ENCODE assay signal across 10 cellular contexts in genomic region chr17:60372790-60373483, GRCh38. TPM values are rescaled to one million over a fixed set of nuclear protein-coding genes. Genes with fewer than 3 reads are reported as not detected.
DNase-seq lines count a peak whose midpoint lies in the region; ATAC-seq, FAIRE-seq and TF ChIP-seq lines count a peak whose summit lies in the region.
"Had no signal": no experiment of that assay in that cellular context is flagged by ENCODE, and none has a peak within 500 bp of the region (broad histone marks: within the 10 kb centered on the region; RNA-seq: fewer than 3 reads in every experiment).

No MANE protein-coding gene starts in this region.

- H3K27me3 ChIP-seq in HUES48 (ENCODE audit: control insufficient read depth, insufficient read depth, low read length) (no peaks in the 10 kb centered on the region), GM12878 (replicated peaks in 1 of 2; ENCODE audit: control insufficient read depth in 2 of 2, insufficient read depth in 2 of 2, low read length in 1 of 2) (no peaks in the 10 kb centered on the region)
- H3K27me3 ChIP-seq in naive thymus-derived CD4-positive, alpha-beta T cell (ENCODE audit: control insufficient read depth in 2 of 2, insufficient read depth in 2 of 2, low read length in 2 of 2), result no peaks in the 10 kb centered on the region

- intact Hi-C loops in GM12878 (cut with micrococcal nuclease; ENCODE audit: unreplicated experiment), result no loop called here
- intact Hi-C loops in naive thymus-derived CD4-positive, alpha-beta T cell (cut with micrococcal nuclease), result no loop called here
- intact Hi-C loops in Right ventricle myocardium superior (cut with DNase I), result no loop called here

- H3K27ac ChIP-seq in HUES48 (ENCODE audit: low read depth, low read length) (peak overlapping the region; percentile 28), GM12878 (ENCODE audit: control insufficient read depth, insufficient read depth) (no peak overlapping the region)
- no peak overlapping the region for H3K27ac ChIP-seq in naive thymus-derived CD4-positive, alpha-beta T cell (ENCODE audit: low read depth, low read length)

- ATAC-seq in GM12878, result peak; percentile 40; the same call in 2 of the 3 replicates
- ATAC-seq in naive thymus-derived CD4-positive, alpha-beta T cell, result peak; percentile 49
- no peak for ATAC-seq in GM18867 (IDR thresholded peaks at IDR 0.05; ENCODE audit: unreplicated experiment)
- no peak for ATAC-seq in Right ventricle myocardium superior (ENCODE audit: poor library complexity)

- peaks cover 4% of the 10 kb centered on the region for H3K79me2 ChIP-seq in GM12878 (ENCODE audit: control insufficient read depth, insufficient read depth, low read length)

- no peak for TF ChIP-seq EP300 in GM12878 (IDR thresholded peaks at IDR 0.05; ENCODE audit: borderline replicate concordance in 1 of 2, control insufficient read depth in 1 of 2, low read depth in 2 of 2, low read length in 2 of 2)

- POLR2A ChIA-PET in GM12878 (lab: Charles Lee), result interaction anchor here (0.6 to 1.1 kb wide), 5 partner anchors 14 to 125 kb away, joined by 3 to 6 read pairs (median 4); no protein-coding TSS in a partner anchor
- POLR2A ChIA-PET in naive thymus-derived CD4-positive, alpha-beta T cell (lab: Charles Lee), result interaction anchor here (0.7 kb wide), 1 partner anchor 561 kb away, joined by 4 read pairs; no protein-coding TSS in a partner anchor

- CTCF ChIA-PET in GM12878 (lab: Yijun Ruan, JAX), result no interaction called here
- CTCF ChIA-PET in naive thymus-derived CD4-positive, alpha-beta T cell (lab: Charles Lee), result no interaction called here

- H3K4me3 ChIP-seq in HUES48 (ENCODE audit: low read depth, low read length), result no peak overlapping the region
- no peak overlapping the region for H3K4me3 ChIP-seq in GM12878
- no peak overlapping the region for H3K4me3 ChIP-seq in naive thymus-derived CD4-positive, alpha-beta T cell (ENCODE audit: low read length)

- no peak overlapping the region for H2AFZ ChIP-seq in GM12878 (ENCODE audit: control insufficient read depth, low read depth, low read length)

- H3K4me1 ChIP-seq in HUES48 (ENCODE audit: control insufficient read depth, insufficient read depth, low read length) (peaks cover 16% of the 10 kb centered on the region), GM12878 (ENCODE audit: control insufficient read depth, insufficient read depth, low read length) (no peaks in the 10 kb centered on the region)
- H3K4me1 ChIP-seq in naive thymus-derived CD4-positive, alpha-beta T cell (ENCODE audit: control insufficient read depth in 2 of 2, insufficient read depth in 2 of 2, low read length in 2 of 2), result no peaks in the 10 kb centered on the region

- BruUV-seq in GM12878 (replicated peaks; lab: Mats Ljungman, UMichigan), result no TSS peak

- no peak for FAIRE-seq in GM12878 (lab: Jason Lieb, UNC)

- TF ChIP-seq POLR2A in GM12878 (IDR thresholded peaks at IDR 0.05; ENCODE audit: low read depth, low read length), result no peak

- peak overlapping the region in 1 of 10 donors; percentile 51 for H3K4me3 Mint-ChIP-seq in naive thymus-derived CD4-positive, alpha-beta T cell
- H3K4me3 Mint-ChIP-seq: activated naive CD8-positive, alpha-beta T cell had no signal

- no peak for TF ChIP-seq RAD21 in GM12878 (IDR thresholded peaks at IDR 0.05; ENCODE audit: insufficient read depth, low read depth, low read length)

- H3K27me3 Mint-ChIP-seq in naive thymus-derived CD4-positive, alpha-beta T cell, result no peaks in the 10 kb centered on the region
- H3K27me3 Mint-ChIP-seq: activated naive CD8-positive, alpha-beta T cell had no signal

- no peak overlapping the region for H3K4me2 ChIP-seq in GM12878 (ENCODE audit: control insufficient read depth, insufficient read depth)

- no peak for TF ChIP-seq CTCF in GM12878 (IDR thresholded peaks at IDR 0.05 in 2 of 3, conservative IDR thresholded peaks at IDR 0.05 in 1 of 3; ENCODE audit: control insufficient read depth in 2 of 3, extremely low read depth in 1 of 3, insufficient read depth in 1 of 3, low read depth in 3 of 3, low read length in 3 of 3)

- H3K9me3 Mint-ChIP-seq in naive thymus-derived CD4-positive, alpha-beta T cell, result no peaks in the 10 kb centered on the region

- H3K4me1 Mint-ChIP-seq in naive thymus-derived CD4-positive, alpha-beta T cell, result peaks cover 0 to 31% (median 20%) of the 10 kb centered on the region in 7 donors

- no peaks in the 10 kb centered on the region for H4K20me1 ChIP-seq in GM12878 (ENCODE audit: control insufficient read depth, insufficient read depth)

- in situ Hi-C loops in GM12878 (cut with MboI), result no loop called here

- H3K27ac Mint-ChIP-seq in naive thymus-derived CD4-positive, alpha-beta T cell, result peak overlapping the region in 1 of 9 donors; percentile 19
- H3K27ac Mint-ChIP-seq: activated naive CD8-positive, alpha-beta T cell had no signal

- 36% methylated on average over 6 of the region's 6 CpGs for WGBS in GM12878 (ENCODE audit: insufficient coverage, insufficient replicate concordance, low lambda C conversion rate, missing lambda C conversion rate)

- peaks cover 0 to 23% (median 8%) of the 10 kb centered on the region in 5 donors for H3K36me3 Mint-ChIP-seq in naive thymus-derived CD4-positive, alpha-beta T cell

- RAD21 ChIA-PET in GM12878 (lab: Charles Lee; ENCODE audit: unreplicated experiment), result interaction anchor here (0.6 to 1.6 kb wide), 2 partner anchors 10 to 39 kb away, joined by 3 to 4 read pairs; no protein-coding TSS in a partner anchor

- H3K36me3 ChIP-seq in HUES48 (ENCODE audit: control insufficient read depth, insufficient read depth, low read length), result peaks cover 3% of the 10 kb centered on the region; the same call in 1 of the 2 replicates
- no peaks in the 10 kb centered on the region; a peak in 1 of 4 replicates for H3K36me3 ChIP-seq in GM12878 (ENCODE audit: control insufficient read depth in 2 of 2, insufficient read depth in 2 of 2, low read length in 1 of 2)
- H3K36me3 ChIP-seq in naive thymus-derived CD4-positive, alpha-beta T cell (ENCODE audit: control insufficient read depth in 2 of 3, insufficient read depth in 3 of 3, low read length in 3 of 3), result no peaks in the 10 kb centered on the region

- DNase-seq in ELR (ENCODE audit: low read depth) (peak; percentile 95), GM12878 (ENCODE audit: low read depth, low spot score) (no peak), Right ventricle myocardium superior (no peak), DMS 273 treated with DMSO at 0.1 percent for 48 hours (lab: John Stamatoyannopoulos, UW) (no peak)
- DNase-seq in naive thymus-derived CD4-positive, alpha-beta T cell, result no peak
- DNase-seq: NCI-H69 had no signal

- H3K9ac ChIP-seq in HUES48 (ENCODE audit: low read depth, low read length), result no peak overlapping the region
- H3K9ac ChIP-seq in GM12878 (ENCODE audit: control insufficient read depth, insufficient read depth, low read length), result no peak overlapping the region

- H3K9me3 ChIP-seq in HUES48 (ENCODE audit: control insufficient read depth, insufficient read depth, low read length) (no peaks in the 10 kb centered on the region), GM12878 (replicated peaks; ENCODE audit: control insufficient read depth, insufficient read depth, low read length) (no peaks in the 10 kb centered on the region)
- no peaks in the 10 kb centered on the region for H3K9me3 ChIP-seq in naive thymus-derived CD4-positive, alpha-beta T cell (ENCODE audit: control insufficient read depth in 2 of 3, low read length in 3 of 3)

- SMC1A ChIA-PET in GM12878 (lab: Charles Lee; ENCODE audit: uncharacterized antibody, unreplicated experiment), result interaction anchor here (0.8 to 1.8 kb wide), 4 partner anchors 10 to 15 kb away, joined by 4 to 7 read pairs (median 5); no protein-coding TSS in a partner anchor

RNA-seq across cellular contexts. Expression of gene USP32, which starts 19.0 kb away (rescaled TPM):
- 160 and 164 TPM in 2 replicates for total RNA-seq in GM12878 (2013; cell fraction: nucleolus; rRNA removed)
- total RNA-seq in GM12878 (2014; rRNA removed), result 27.3 and 31.1 TPM in 2 replicates
- total RNA-seq in GM12878 (2014; rRNA removed; fragmentation: Illumina TruSeq; extraction: Trizol), result 36.6 and 39.1 TPM in 2 replicates
- total RNA-seq in GM12878 (2021), result 35.0 and 36.8 TPM in 2 replicates
- 11.3 TPM for polyA plus RNA-seq in GM12878 (2011; ENCODE audit: low read depth)
- 37.3 and 42.4 TPM in 2 replicates for polyA plus RNA-seq in GM12878 (2011; rRNA removed)
- 20.4 and 28.5 TPM in 2 replicates for polyA plus RNA-seq in GM12878 (2011; cell fraction: cytosol; rRNA removed)
- polyA plus RNA-seq in GM12878 (2011; cell fraction: nucleus; rRNA removed), result 18.1 and 23.8 TPM in 2 replicates
- polyA plus RNA-seq in GM12878 (2012), result 19.5 and 21.8 TPM in 2 replicates
- polyA plus RNA-seq in GM12878 (2014; fragmentation: Illumina TruSeq; extraction: Trizol), result 30.8 and 40.4 TPM in 2 replicates
- polyA plus RNA-seq in GM12878 (2014; fragmentation: Nextera tagmentation; extraction: Ambion mirVana), result 1 to 10 TPM; 7.8 to 9.8 TPM
- polyA plus RNA-seq in GM12878 (2014; rRNA removed), result 21.7 and 23.7 TPM in 2 replicates
- 10 to 100 TPM; 10.7 to 10.9 TPM for polyA plus RNA-seq in GM12878 (2016; fragmentation: Nextera tagmentation; extraction: Ambion mirVana)
- polyA minus RNA-seq in GM12878 (2011; rRNA and poly(A)+ RNA removed), result 35.6 and 52.5 TPM in 2 replicates
- 11.6 and 22.2 TPM in 2 replicates for polyA minus RNA-seq in GM12878 (2011; cell fraction: cytosol; rRNA and poly(A)+ RNA removed)
- polyA minus RNA-seq in GM12878 (2011; cell fraction: nucleus; rRNA and poly(A)+ RNA removed), result 19.5 and 22.9 TPM in 2 replicates
- 10 to 100 TPM; 31.6 to 58.1 (median 35.4) TPM for total RNA-seq in naive thymus-derived CD4-positive, alpha-beta T cell
- 1 to 10 TPM; 6.6 to 8.9 TPM for polyA plus RNA-seq in naive thymus-derived CD4-positive, alpha-beta T cell
- 30.9 TPM for total RNA-seq in Right ventricle myocardium superior

RNA-seq across cellular contexts. Expression of gene CHCT1, which starts 49.4 kb away (rescaled TPM):
- not detected in 2 replicates for total RNA-seq in GM12878 (2013; cell fraction: nucleolus; rRNA removed)
- total RNA-seq in GM12878 (2014; rRNA removed) (0.65 TPM in 1 of 2 replicates, not detected in the other), GM12878 (2014; rRNA removed; fragmentation: Illumina TruSeq; extraction: Trizol) (not detected in 2 replicates), GM12878 (2021) (0.23 TPM in 1 of 2 replicates, not detected in the other), Right ventricle myocardium superior (not detected)
- not detected for polyA plus RNA-seq in GM12878 (2011; ENCODE audit: low read depth)
- polyA plus RNA-seq in GM12878 (2011; rRNA removed) (not detected in 2 replicates), GM12878 (2014; fragmentation: Illumina TruSeq; extraction: Trizol) (not detected in 2 replicates), GM12878 (2014; fragmentation: Nextera tagmentation; extraction: Ambion mirVana) (not detected), GM12878 (2014; rRNA removed) (0.35 TPM in 1 of 2 replicates, not detected in the other), GM12878 (2016; fragmentation: Nextera tagmentation; extraction: Ambion mirVana) (not detected)
- 0.06 TPM in 1 of 2 replicates, not detected in the other for polyA plus RNA-seq in GM12878 (2011; cell fraction: cytosol; rRNA removed)
- not detected in 2 replicates for polyA plus RNA-seq in GM12878 (2011; cell fraction: nucleus; rRNA removed)
- not detected in 2 replicates for polyA plus RNA-seq in GM12878 (2012)
- not detected in 2 replicates for polyA minus RNA-seq in GM12878 (2011; rRNA and poly(A)+ RNA removed)
- polyA minus RNA-seq in GM12878 (2011; cell fraction: cytosol; rRNA and poly(A)+ RNA removed), result not detected in 2 replicates
- not detected in 2 replicates for polyA minus RNA-seq in GM12878 (2011; cell fraction: nucleus; rRNA and poly(A)+ RNA removed)
- total RNA-seq in naive thymus-derived CD4-positive, alpha-beta T cell, result not detected
- not detected for polyA plus RNA-seq in naive thymus-derived CD4-positive, alpha-beta T cell
- total RNA-seq: lower leg skin had no signal

Comparison
In these comparisons a context has a peak if more than half of its experiments do, and no peak if none do; other contexts are left out.
1. ATAC-seq: peak in GM12878 (single experiment) and naive thymus-derived CD4-positive, alpha-beta T cell (single experiment); none in GM18867 (single experiment) and Right ventricle myocardium superior (single experiment).